ENCODE assay signal across 1 cellular context in the genomic region with DNA sequence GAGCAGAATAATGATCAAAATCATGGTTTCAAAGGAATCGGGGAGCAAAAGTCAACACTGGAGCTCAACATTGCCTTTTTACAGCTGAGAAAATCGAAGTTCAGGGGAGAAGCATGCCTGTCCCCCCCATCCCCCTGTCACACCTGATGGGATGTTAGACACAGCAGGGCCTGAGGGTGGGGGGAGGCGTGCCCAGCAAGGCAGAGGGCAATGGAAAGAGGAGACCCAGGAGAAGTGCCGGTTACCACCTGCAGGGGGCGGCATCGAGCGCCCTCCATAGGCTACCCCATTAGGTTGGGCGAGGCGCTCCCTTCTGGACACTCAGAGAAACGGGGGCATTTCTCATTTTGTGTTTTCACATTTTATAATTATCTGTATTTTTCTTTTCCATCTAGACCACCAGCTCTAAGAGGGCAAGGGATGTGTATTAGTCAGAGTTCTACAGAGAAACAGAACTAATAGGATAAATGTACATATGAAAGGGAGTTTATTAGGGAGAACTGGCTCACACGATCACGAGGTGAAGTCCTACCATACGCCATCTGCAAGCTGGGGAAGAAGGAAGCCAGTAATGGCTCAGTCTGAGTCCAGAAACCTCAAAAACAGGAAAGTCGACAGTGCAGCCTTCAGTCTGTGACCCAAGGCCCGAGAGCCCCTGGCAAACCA.
A peak's percentile ranks its signal among the peaks of the same experiment; 100 is the strongest.
TF ChIP-seq lines count a peak whose summit lies in the region.

No MANE protein-coding gene starts in this region.

TF ChIP-seq in K562, 482 proteins besides CTCF, POLR2A, EP300 and RAD21 (continued from another document):
- TF ChIP-seq, protein P1, sequence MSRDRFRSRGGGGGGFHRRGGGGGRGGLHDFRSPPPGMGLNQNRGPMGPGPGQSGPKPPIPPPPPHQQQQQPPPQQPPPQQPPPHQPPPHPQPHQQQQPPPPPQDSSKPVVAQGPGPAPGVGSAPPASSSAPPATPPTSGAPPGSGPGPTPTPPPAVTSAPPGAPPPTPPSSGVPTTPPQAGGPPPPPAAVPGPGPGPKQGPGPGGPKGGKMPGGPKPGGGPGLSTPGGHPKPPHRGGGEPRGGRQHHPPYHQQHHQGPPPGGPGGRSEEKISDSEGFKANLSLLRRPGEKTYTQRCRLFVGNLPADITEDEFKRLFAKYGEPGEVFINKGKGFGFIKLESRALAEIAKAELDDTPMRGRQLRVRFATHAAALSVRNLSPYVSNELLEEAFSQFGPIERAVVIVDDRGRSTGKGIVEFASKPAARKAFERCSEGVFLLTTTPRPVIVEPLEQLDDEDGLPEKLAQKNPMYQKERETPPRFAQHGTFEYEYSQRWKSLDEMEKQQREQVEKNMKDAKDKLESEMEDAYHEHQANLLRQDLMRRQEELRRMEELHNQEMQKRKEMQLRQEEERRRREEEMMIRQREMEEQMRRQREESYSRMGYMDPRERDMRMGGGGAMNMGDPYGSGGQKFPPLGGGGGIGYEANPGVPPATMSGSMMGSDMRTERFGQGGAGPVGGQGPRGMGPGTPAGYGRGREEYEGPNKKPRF (IDR thresholded peaks at IDR 0.05; ENCODE audit: low read depth, low read length) = no peak
- no peak for TF ChIP-seq ZNF507 (tag; conservative IDR thresholded peaks at IDR 0.05)
- TF ChIP-seq, protein P2, sequence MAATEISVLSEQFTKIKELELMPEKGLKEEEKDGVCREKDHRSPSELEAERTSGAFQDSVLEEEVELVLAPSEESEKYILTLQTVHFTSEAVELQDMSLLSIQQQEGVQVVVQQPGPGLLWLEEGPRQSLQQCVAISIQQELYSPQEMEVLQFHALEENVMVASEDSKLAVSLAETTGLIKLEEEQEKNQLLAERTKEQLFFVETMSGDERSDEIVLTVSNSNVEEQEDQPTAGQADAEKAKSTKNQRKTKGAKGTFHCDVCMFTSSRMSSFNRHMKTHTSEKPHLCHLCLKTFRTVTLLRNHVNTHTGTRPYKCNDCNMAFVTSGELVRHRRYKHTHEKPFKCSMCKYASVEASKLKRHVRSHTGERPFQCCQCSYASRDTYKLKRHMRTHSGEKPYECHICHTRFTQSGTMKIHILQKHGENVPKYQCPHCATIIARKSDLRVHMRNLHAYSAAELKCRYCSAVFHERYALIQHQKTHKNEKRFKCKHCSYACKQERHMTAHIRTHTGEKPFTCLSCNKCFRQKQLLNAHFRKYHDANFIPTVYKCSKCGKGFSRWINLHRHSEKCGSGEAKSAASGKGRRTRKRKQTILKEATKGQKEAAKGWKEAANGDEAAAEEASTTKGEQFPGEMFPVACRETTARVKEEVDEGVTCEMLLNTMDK (IDR thresholded peaks at IDR 0.05; ENCODE audit: borderline replicate concordance, insufficient read depth, low read depth, low read length, poor library complexity, severe bottlenecking) = peak; percentile 83
- no peak for TF ChIP-seq ARID1B (IDR thresholded peaks at IDR 0.05)
- TF ChIP-seq ZNF696 (CRISPR knock-in tag; conservative IDR thresholded peaks at IDR 0.05) = no peak
- 0 out of 4 replicates have a peak, but pooled peaks of 1 of the 2 experiments have one; percentile 45 for TF ChIP-seq MAZ (CRISPR knock-in tag; conservative IDR thresholded peaks at IDR 0.05 in 1 of 2, IDR thresholded peaks at IDR 0.05 in 1 of 2)
- no peak for TF ChIP-seq NFXL1 (CRISPR knock-in tag; IDR thresholded peaks at IDR 0.05)
- TF ChIP-seq, protein P3, sequence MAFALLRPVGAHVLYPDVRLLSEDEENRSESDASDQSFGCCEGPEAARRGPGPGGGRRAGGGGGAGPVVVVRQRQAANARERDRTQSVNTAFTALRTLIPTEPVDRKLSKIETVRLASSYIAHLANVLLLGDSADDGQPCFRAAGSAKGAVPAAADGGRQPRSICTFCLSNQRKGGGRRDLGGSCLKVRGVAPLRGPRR (CRISPR knock-in tag; IDR thresholded peaks at IDR 0.05) = no peak
- TF ChIP-seq, protein P4, sequence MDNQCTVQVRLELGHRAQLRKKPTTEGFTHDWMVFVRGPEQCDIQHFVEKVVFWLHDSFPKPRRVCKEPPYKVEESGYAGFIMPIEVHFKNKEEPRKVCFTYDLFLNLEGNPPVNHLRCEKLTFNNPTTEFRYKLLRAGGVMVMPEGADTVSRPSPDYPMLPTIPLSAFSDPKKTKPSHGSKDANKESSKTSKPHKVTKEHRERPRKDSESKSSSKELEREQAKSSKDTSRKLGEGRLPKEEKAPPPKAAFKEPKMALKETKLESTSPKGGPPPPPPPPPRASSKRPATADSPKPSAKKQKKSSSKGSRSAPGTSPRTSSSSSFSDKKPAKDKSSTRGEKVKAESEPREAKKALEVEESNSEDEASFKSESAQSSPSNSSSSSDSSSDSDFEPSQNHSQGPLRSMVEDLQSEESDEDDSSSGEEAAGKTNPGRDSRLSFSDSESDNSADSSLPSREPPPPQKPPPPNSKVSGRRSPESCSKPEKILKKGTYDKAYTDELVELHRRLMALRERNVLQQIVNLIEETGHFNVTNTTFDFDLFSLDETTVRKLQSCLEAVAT (IDR thresholded peaks at IDR 0.05) = peak in 1 of 2 experiments; percentile 79; a peak in 1 of 4 replicates
- TF ChIP-seq JUND (IDR thresholded peaks at IDR 0.05; ENCODE audit: borderline replicate concordance, low read depth, low read length) = 0 out of 2 replicates have a peak, but pooled peaks have one; percentile 8
- TF ChIP-seq JUND (tag; IDR thresholded peaks at IDR 0.05; ENCODE audit: borderline replicate concordance, low read depth, low read length) = no peak
- TF ChIP-seq CHD4 (IDR thresholded peaks at IDR 0.05; ENCODE audit: insufficient read depth, insufficient replicate concordance, low read depth, low read length, poor library complexity, severe bottlenecking) = no peak
- TF ChIP-seq, protein P5, sequence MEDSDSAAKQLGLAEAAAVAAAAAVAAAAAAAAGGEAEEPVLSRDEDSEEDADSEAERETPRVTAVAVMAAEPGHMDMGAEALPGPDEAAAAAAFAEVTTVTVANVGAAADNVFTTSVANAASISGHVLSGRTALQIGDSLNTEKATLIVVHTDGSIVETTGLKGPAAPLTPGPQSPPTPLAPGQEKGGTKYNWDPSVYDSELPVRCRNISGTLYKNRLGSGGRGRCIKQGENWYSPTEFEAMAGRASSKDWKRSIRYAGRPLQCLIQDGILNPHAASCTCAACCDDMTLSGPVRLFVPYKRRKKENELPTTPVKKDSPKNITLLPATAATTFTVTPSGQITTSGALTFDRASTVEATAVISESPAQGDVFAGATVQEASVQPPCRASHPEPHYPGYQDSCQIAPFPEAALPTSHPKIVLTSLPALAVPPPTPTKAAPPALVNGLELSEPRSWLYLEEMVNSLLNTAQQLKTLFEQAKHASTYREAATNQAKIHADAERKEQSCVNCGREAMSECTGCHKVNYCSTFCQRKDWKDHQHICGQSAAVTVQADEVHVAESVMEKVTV (CRISPR knock-in tag; IDR thresholded peaks at IDR 0.05) = peak; percentile 52; the same call in 1 of the 2 replicates
- TF ChIP-seq, protein P6, sequence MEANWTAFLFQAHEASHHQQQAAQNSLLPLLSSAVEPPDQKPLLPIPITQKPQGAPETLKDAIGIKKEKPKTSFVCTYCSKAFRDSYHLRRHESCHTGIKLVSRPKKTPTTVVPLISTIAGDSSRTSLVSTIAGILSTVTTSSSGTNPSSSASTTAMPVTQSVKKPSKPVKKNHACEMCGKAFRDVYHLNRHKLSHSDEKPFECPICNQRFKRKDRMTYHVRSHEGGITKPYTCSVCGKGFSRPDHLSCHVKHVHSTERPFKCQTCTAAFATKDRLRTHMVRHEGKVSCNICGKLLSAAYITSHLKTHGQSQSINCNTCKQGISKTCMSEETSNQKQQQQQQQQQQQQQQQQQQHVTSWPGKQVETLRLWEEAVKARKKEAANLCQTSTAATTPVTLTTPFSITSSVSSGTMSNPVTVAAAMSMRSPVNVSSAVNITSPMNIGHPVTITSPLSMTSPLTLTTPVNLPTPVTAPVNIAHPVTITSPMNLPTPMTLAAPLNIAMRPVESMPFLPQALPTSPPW (CRISPR knock-in tag; IDR thresholded peaks at IDR 0.05) = 0 out of 2 replicates have a peak, but pooled peaks have one; percentile 48
- peak in 2 of 3 experiments; percentile 22 to 54 for TF ChIP-seq YY1 (IDR thresholded peaks at IDR 0.05; ENCODE audit: borderline replicate concordance in 1 of 3, control insufficient read depth in 1 of 3, extremely low read depth in 1 of 3, insufficient read depth in 3 of 3, insufficient read length in 1 of 3, insufficient replicate concordance in 2 of 3, low read depth in 1 of 3, low read length in 2 of 3)
- TF ChIP-seq KLF16 (IDR thresholded peaks at IDR 0.05) = peak; percentile 53; the same call in 1 of the 2 replicates
- TF ChIP-seq SMC3 (conservative IDR thresholded peaks at IDR 0.05; ENCODE audit: insufficient read depth, low read depth, low read length) = peak; percentile 78
- no peak for TF ChIP-seq HLTF (IDR thresholded peaks at IDR 0.05)
- no peak for TF ChIP-seq NBN (IDR thresholded peaks at IDR 0.05; ENCODE audit: low read depth)
- TF ChIP-seq ZKSCAN3 (CRISPR knock-in tag; IDR thresholded peaks at IDR 0.05) = no peak
- no peak for TF ChIP-seq TARDBP (IDR thresholded peaks at IDR 0.05)
- TF ChIP-seq, protein P7, sequence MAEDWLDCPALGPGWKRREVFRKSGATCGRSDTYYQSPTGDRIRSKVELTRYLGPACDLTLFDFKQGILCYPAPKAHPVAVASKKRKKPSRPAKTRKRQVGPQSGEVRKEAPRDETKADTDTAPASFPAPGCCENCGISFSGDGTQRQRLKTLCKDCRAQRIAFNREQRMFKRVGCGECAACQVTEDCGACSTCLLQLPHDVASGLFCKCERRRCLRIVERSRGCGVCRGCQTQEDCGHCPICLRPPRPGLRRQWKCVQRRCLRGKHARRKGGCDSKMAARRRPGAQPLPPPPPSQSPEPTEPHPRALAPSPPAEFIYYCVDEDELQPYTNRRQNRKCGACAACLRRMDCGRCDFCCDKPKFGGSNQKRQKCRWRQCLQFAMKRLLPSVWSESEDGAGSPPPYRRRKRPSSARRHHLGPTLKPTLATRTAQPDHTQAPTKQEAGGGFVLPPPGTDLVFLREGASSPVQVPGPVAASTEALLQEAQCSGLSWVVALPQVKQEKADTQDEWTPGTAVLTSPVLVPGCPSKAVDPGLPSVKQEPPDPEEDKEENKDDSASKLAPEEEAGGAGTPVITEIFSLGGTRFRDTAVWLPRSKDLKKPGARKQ (CRISPR knock-in tag; IDR thresholded peaks at IDR 0.05) = no peak
